In the genomic region with DNA sequence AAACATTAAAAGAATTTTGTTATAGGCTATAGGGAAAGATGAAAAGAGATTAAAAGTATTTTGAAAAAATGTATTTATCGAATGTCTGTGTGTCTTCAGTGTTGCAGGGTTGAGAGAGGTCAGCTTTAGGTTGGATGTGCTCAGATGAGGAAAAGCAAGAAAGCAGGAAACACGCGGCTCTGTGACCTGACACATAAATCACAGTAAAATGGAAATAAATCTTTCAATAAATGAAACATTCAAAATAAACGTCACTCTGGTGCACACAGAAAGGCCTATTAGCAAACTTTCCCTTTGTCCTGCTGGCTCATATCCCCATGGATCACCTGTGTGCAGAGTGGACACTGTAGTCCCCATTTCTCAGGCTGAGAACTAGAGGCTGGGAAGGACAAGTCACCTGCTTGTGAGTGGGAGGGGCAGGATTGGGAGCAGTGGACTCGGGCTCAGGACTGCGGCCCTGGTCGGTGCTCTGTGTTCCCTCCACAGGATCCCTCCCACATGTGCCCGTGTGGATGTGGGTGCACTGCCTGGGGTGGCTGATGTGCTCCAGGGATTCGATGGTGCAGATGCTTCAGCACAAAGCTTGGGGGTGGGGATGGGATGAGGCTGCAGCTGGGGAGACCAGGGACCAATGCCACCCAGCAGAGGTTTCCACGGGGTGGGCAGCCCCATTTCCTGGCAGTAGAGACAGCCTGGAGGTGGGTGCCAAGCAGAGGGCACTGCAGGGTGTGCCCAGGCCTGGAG, we compare ENCODE assay signal across 1 cellular context.
TF ChIP-seq lines count a peak whose summit lies in the region.

No MANE protein-coding gene starts in this region.

TF ChIP-seq in K562, 482 proteins besides CTCF, POLR2A, EP300 and RAD21 (continued from another document):
- TF ChIP-seq, protein P1, sequence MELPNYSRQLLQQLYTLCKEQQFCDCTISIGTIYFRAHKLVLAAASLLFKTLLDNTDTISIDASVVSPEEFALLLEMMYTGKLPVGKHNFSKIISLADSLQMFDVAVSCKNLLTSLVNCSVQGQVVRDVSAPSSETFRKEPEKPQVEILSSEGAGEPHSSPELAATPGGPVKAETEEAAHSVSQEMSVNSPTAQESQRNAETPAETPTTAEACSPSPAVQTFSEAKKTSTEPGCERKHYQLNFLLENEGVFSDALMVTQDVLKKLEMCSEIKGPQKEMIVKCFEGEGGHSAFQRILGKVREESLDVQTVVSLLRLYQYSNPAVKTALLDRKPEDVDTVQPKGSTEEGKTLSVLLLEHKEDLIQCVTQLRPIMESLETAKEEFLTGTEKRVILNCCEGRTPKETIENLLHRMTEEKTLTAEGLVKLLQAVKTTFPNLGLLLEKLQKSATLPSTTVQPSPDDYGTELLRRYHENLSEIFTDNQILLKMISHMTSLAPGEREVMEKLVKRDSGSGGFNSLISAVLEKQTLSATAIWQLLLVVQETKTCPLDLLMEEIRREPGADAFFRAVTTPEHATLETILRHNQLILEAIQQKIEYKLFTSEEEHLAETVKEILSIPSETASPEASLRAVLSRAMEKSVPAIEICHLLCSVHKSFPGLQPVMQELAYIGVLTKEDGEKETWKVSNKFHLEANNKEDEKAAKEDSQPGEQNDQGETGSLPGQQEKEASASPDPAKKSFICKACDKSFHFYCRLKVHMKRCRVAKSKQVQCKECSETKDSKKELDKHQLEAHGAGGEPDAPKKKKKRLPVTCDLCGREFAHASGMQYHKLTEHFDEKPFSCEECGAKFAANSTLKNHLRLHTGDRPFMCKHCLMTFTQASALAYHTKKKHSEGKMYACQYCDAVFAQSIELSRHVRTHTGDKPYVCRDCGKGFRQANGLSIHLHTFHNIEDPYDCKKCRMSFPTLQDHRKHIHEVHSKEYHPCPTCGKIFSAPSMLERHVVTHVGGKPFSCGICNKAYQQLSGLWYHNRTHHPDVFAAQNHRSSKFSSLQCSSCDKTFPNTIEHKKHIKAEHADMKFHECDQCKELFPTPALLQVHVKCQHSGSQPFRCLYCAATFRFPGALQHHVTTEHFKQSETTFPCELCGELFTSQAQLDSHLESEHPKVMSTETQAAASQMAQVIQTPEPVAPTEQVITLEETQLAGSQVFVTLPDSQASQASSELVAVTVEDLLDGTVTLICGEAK (IDR thresholded peaks at IDR 0.05) = no peak
- TF ChIP-seq, protein P1 (CRISPR knock-in tag; IDR thresholded peaks at IDR 0.05) = 0 out of 2 replicates have a peak, but pooled peaks have one; percentile 4
